1 cellular context compared by ENCODE assay signal in the genomic region with DNA sequence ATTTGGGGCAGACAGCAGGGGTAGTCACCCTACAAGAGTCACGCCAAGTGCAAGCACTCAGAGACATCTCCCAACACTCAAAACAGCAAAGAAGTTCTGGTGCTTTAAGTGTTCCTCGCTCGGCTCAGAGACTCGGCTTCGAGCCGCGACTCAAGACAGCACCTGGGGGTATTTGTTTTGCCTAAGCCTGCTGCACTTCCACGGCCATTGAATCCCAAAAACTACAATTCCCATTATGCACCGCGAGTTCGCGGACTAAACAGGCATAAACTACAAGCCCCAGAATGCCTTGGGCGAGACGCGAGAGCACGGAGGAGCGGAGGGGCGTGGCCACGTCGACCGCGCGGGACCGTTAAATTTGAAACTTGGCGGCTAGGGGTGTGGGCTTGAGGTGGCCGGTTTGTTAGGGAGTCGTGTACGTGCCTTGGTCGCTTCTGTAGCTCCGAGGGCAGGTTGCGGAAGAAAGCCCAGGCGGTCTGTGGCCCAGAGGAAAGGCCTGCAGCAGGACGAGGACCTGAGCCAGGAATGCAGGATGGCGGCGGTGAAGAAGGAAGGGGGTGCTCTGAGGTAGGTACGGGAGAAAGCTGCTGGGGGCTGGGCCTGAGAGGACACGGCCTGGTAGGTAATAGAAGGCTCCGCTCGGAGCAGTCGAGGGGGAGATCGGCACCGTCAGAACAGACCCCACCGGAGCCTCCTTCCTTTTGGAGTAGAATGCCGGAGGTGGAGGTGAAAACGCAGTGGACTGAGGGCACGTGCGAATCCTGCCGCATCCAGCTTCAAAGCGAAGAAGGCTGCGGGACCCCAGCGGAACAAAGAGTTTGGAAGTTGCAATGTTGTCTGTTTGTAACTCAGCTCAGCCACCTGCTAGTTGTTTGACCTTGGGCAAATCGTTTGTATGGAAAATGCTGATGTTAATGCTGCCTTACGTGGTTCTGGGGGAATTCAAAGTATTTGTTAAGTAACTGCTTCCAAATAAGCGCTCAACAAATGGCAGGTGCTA.
TF ChIP-seq lines count a peak whose summit lies in the region.

A gene with protein sequence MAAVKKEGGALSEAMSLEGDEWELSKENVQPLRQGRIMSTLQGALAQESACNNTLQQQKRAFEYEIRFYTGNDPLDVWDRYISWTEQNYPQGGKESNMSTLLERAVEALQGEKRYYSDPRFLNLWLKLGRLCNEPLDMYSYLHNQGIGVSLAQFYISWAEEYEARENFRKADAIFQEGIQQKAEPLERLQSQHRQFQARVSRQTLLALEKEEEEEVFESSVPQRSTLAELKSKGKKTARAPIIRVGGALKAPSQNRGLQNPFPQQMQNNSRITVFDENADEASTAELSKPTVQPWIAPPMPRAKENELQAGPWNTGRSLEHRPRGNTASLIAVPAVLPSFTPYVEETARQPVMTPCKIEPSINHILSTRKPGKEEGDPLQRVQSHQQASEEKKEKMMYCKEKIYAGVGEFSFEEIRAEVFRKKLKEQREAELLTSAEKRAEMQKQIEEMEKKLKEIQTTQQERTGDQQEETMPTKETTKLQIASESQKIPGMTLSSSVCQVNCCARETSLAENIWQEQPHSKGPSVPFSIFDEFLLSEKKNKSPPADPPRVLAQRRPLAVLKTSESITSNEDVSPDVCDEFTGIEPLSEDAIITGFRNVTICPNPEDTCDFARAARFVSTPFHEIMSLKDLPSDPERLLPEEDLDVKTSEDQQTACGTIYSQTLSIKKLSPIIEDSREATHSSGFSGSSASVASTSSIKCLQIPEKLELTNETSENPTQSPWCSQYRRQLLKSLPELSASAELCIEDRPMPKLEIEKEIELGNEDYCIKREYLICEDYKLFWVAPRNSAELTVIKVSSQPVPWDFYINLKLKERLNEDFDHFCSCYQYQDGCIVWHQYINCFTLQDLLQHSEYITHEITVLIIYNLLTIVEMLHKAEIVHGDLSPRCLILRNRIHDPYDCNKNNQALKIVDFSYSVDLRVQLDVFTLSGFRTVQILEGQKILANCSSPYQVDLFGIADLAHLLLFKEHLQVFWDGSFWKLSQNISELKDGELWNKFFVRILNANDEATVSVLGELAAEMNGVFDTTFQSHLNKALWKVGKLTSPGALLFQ (plus strand): TSS at position 381 of the 1,000 bp plus-strand sequence. CDS start 152 bp downstream, at position 533.

TF ChIP-seq in HepG2, 621 proteins besides CTCF, POLR2A, EP300 and RAD21 (continued from another document and continues in another):
- no peak for TF ChIP-seq ZNF362 (CRISPR knock-in tag; IDR thresholded peaks at IDR 0.05; ENCODE audit: borderline replicate concordance)
- no peak for TF ChIP-seq MTA3 (CRISPR knock-in tag; IDR thresholded peaks at IDR 0.05)
- TF ChIP-seq KDM6A (CRISPR knock-in tag; IDR thresholded peaks at IDR 0.05; ENCODE audit: low read depth), result no peak
- 0 out of 2 replicates have a peak, but pooled peaks have one; percentile 69 for TF ChIP-seq ARNTL (CRISPR knock-in tag; IDR thresholded peaks at IDR 0.05)
- peak; percentile 90 for TF ChIP-seq SP5 (CRISPR knock-in tag; IDR thresholded peaks at IDR 0.05; ENCODE audit: borderline replicate concordance, low read depth)
- TF ChIP-seq NFE2 (CRISPR knock-in tag; IDR thresholded peaks at IDR 0.05), result no peak
- peak; percentile 74 for TF ChIP-seq PHF8 (CRISPR knock-in tag; IDR thresholded peaks at IDR 0.05)
- no peak for TF ChIP-seq RBM39 (IDR thresholded peaks at IDR 0.05; ENCODE audit: low read depth, low read length, poor library complexity, severe bottlenecking)
- TF ChIP-seq CHD2 (IDR thresholded peaks at IDR 0.05; ENCODE audit: low read depth, low read length), result peak; percentile 96
- no peak for TF ChIP-seq HNF4G (IDR thresholded peaks at IDR 0.05; ENCODE audit: borderline replicate concordance, low read depth, low read length)
- TF ChIP-seq HNF4G (CRISPR knock-in tag; IDR thresholded peaks at IDR 0.05; ENCODE audit: borderline replicate concordance, low read depth), result 0 out of 2 replicates have a peak, but pooled peaks have one; percentile 59
- TF ChIP-seq DRAP1 (CRISPR knock-in tag; IDR thresholded peaks at IDR 0.05), result peak; percentile 77
- TF ChIP-seq ZFX (CRISPR knock-in tag; IDR thresholded peaks at IDR 0.05; ENCODE audit: low read depth), result peak; percentile 89
- TF ChIP-seq, protein P1, sequence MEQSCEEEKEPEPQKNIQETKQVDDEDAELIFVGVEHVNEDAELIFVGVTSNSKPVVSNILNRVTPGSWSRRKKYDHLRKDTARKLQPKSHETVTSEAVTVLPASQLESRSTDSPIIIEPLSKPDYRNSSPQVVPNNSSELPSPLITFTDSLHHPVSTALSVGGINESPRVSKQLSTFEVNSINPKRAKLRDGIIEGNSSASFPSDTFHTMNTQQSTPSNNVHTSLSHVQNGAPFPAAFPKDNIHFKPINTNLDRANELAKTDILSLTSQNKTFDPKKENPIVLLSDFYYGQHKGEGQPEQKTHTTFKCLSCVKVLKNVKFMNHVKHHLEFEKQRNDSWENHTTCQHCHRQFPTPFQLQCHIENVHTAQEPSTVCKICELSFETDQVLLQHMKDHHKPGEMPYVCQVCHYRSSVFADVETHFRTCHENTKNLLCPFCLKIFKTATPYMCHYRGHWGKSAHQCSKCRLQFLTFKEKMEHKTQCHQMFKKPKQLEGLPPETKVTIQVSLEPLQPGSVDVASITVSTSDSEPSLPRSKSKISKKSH (CRISPR knock-in tag; IDR thresholded peaks at IDR 0.05; ENCODE audit: borderline replicate concordance), result peak; percentile 64; the same call in 1 of the 2 replicates
- peak; percentile 26; the same call in 1 of the 2 replicates for TF ChIP-seq ZNF205 (CRISPR knock-in tag; IDR thresholded peaks at IDR 0.05)
- TF ChIP-seq ZNF766 (CRISPR knock-in tag; IDR thresholded peaks at IDR 0.05; ENCODE audit: borderline replicate concordance), result no peak
- TF ChIP-seq, protein P2, sequence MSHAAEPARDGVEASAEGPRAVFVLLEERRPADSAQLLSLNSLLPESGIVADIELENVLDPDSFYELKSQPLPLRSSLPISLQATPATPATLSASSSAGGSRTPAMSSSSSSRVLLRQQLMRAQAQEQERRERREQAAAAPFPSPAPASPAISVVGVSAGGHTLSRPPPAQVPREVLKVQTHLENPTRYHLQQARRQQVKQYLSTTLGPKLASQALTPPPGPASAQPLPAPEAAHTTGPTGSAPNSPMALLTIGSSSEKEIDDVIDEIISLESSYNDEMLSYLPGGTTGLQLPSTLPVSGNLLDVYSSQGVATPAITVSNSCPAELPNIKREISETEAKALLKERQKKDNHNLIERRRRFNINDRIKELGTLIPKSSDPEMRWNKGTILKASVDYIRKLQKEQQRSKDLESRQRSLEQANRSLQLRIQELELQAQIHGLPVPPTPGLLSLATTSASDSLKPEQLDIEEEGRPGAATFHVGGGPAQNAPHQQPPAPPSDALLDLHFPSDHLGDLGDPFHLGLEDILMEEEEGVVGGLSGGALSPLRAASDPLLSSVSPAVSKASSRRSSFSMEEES (CRISPR knock-in tag; IDR thresholded peaks at IDR 0.05), result peak; percentile 40
- TF ChIP-seq HMGXB3 (CRISPR knock-in tag; IDR thresholded peaks at IDR 0.05; ENCODE audit: borderline replicate concordance), result peak; percentile 63; the same call in 1 of the 2 replicates
- peak; percentile 13 for TF ChIP-seq STAG1 (CRISPR knock-in tag; IDR thresholded peaks at IDR 0.05)
- TF ChIP-seq GATAD1 (CRISPR knock-in tag; IDR thresholded peaks at IDR 0.05), result peak; percentile 93
- peak; percentile 65; the same call in 1 of the 2 replicates for TF ChIP-seq JUND (CRISPR knock-in tag; IDR thresholded peaks at IDR 0.05)
- no peak for TF ChIP-seq ZBTB1 (CRISPR knock-in tag; IDR thresholded peaks at IDR 0.05; ENCODE audit: borderline replicate concordance)
- TF ChIP-seq, protein P3, sequence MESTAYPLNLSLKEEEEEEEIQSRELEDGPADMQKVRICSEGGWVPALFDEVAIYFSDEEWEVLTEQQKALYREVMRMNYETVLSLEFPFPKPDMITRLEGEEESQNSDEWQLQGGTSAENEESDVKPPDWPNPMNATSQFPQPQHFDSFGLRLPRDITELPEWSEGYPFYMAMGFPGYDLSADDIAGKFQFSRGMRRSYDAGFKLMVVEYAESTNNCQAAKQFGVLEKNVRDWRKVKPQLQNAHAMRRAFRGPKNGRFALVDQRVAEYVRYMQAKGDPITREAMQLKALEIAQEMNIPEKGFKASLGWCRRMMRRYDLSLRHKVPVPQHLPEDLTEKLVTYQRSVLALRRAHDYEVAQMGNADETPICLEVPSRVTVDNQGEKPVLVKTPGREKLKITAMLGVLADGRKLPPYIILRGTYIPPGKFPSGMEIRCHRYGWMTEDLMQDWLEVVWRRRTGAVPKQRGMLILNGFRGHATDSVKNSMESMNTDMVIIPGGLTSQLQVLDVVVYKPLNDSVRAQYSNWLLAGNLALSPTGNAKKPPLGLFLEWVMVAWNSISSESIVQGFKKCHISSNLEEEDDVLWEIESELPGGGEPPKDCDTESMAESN (CRISPR knock-in tag; conservative IDR thresholded peaks at IDR 0.05), result peak; percentile 98
- TF ChIP-seq ZNF670 (CRISPR knock-in tag; IDR thresholded peaks at IDR 0.05; ENCODE audit: borderline replicate concordance), result peak; percentile 78; the same call in 1 of the 2 replicates
- TF ChIP-seq NFKBIZ (CRISPR knock-in tag; IDR thresholded peaks at IDR 0.05), result 0 out of 2 replicates have a peak, but pooled peaks have one; percentile 42
- TF ChIP-seq MAFG (CRISPR knock-in tag; IDR thresholded peaks at IDR 0.05), result no peak
- no peak for TF ChIP-seq MEIS1 (CRISPR knock-in tag; IDR thresholded peaks at IDR 0.05; ENCODE audit: borderline replicate concordance)
- no peak for TF ChIP-seq ZNF775 (CRISPR knock-in tag; IDR thresholded peaks at IDR 0.05; ENCODE audit: borderline replicate concordance)
- TF ChIP-seq NFIC (IDR thresholded peaks at IDR 0.05; ENCODE audit: low read length), result no peak
- TF ChIP-seq DNMT1 (CRISPR knock-in tag; IDR thresholded peaks at IDR 0.05), result no peak
- TF ChIP-seq ZFP36L1 (CRISPR knock-in tag; IDR thresholded peaks at IDR 0.05), result peak; percentile 98
- TF ChIP-seq SKIL (CRISPR knock-in tag; IDR thresholded peaks at IDR 0.05; ENCODE audit: borderline replicate concordance), result no peak; the same call in 1 of the 2 replicates
- TF ChIP-seq POGZ (CRISPR knock-in tag; IDR thresholded peaks at IDR 0.05), result peak; percentile 92
- no peak for TF ChIP-seq ZNF329 (CRISPR knock-in tag; IDR thresholded peaks at IDR 0.05; ENCODE audit: low read depth)
- TF ChIP-seq ZNF501 (CRISPR knock-in tag; IDR thresholded peaks at IDR 0.05), result peak; percentile 99
- TF ChIP-seq FOXK2 (IDR thresholded peaks at IDR 0.05), result peak; percentile 48; the same call in 1 of the 2 replicates
- TF ChIP-seq ZNF230 (CRISPR knock-in tag; IDR thresholded peaks at IDR 0.05), result peak; percentile 94
- peak; percentile 43; the same call in 1 of the 2 replicates for TF ChIP-seq FOXJ3 (CRISPR knock-in tag; IDR thresholded peaks at IDR 0.05; ENCODE audit: borderline replicate concordance)
